ENCODE assay signal across 20 cellular contexts in the genomic region with DNA sequence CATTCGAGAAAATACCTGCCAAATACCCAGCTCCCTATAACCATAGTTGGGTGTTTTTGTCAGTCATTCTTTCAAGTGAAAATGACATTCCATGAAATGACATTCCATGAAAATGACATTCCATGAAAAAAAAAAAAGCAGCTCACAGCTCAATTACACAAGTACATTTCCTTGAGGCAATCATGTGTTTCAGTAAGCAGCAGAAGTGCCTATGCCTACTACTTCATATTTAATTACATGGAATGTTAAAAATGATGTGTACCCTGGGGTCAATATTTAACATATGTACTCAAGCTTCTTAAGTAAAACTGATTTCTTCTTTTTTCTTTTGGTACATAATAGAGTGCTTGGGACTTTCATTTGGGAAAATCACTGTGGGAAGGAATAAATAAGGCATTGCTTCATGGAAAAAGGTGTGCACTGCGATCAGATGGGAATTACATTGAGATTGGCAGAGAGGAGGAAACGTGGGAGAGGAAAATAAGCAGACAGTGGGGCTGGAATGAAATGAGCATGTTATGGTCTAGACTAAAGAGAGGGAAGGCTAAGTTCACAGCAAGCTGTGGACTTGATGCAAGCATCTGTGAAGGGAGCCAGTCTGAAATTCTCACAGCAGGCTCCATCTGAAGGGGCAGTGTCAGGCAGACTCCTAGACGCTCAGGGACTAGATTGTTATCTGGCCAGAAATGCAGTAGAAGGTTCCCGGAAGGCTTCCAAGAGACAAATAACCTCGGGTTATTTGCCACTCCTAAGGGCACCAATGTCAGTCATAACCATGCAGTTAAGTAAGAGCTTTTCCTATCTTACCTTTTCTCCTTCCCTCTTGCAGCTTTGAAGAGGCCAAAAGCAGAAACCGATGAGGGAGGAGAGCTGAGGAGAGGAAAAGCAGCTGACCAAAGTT. TPM values are rescaled to one million over a fixed set of nuclear protein-coding genes. Genes with fewer than 3 reads are reported as not detected.
DNase-seq lines count a peak whose midpoint lies in the region; ATAC-seq and TF ChIP-seq lines count a peak whose summit lies in the region.
"Had no signal": no experiment of that assay in that cellular context is flagged by ENCODE, and none has a peak within 500 bp of the region (broad histone marks: within the 10 kb centered on the region; RNA-seq: fewer than 3 reads in every experiment).

No MANE protein-coding gene starts in this region.

- H3K79me2 ChIP-seq in GM23338 (replicated peaks; ENCODE audit: insufficient read depth) = no peaks in the 10 kb centered on the region

- CTCF ChIA-PET in WTC11 (lab: Charles Lee) (no interaction called here), RWPE1 (lab: Yijun Ruan, JAX) (interaction anchor here (0.6 to 0.7 kb wide), 4 partner anchors 32 to 291 kb away, joined by 3 to 4 read pairs (median 3); no protein-coding TSS in a partner anchor)

- peak; percentile 44 for DNase-seq in A172 (ENCODE audit: low spot score)
- no peak for DNase-seq in GM23338 (ENCODE audit: low spot score)
- no peak for DNase-seq in WTC11 (ENCODE audit: low spot score)
- peak; percentile 84 for DNase-seq in kidney tubule cell (ENCODE audit: low spot score)
- no peak for DNase-seq in RWPE1 (ENCODE audit: low spot score)
- DNase-seq in stimulated activated CD4-positive, alpha-beta T cell treated with anti-CD3 and anti-CD28 coated beads, Interleukin-1b, Interleukin-23, amount 100 ng/mL, for 48 hours = no peak
- no peak for DNase-seq in SW480 (ENCODE audit: low spot score)
- DNase-seq: activated CD4-positive, alpha-beta T cell treated with anti-CD3 and anti-CD28 coated beads, Interleukin-2, amount 50 U/mL, for 48 hours; anterior cingulate cortex; DMS53; Kasumi-1; NCI-H2081 treated with DMSO at 0.1 percent for 48 hours; nucleus accumbens; stimulated activated CD4-positive, alpha-beta T cell treated with anti-CD3 and anti-CD28 coated beads, Interleukin-12 subunit alpha, Interleukin-12 subunit beta, amount 100 ng/mL, for 4 hours; tibial artery had no signal

- H3K36me3 Mint-ChIP-seq in GM23338 (ENCODE audit: low read depth) (no peaks in the 10 kb centered on the region), WTC11 (no peaks in the 10 kb centered on the region)

- no peak overlapping the region for H3K4me3 ChIP-seq in GM23338
- H3K4me3 ChIP-seq: GM12878, tibial artery had no signal

- H3K27me3 Mint-ChIP-seq in GM23338 (ENCODE audit: insufficient read depth, low read depth, poor library complexity) (no peaks in the 10 kb centered on the region), WTC11 (ENCODE audit: low read depth) (no peaks in the 10 kb centered on the region; the same call in 1 of the 2 replicates)

- no peaks in the 10 kb centered on the region for H3K4me1 ChIP-seq in GM23338 (ENCODE audit: insufficient read depth)
- H3K4me1 ChIP-seq: tibial artery had no signal

- no peak overlapping the region for H3K4me2 ChIP-seq in GM23338

- no peak overlapping the region for H3K4me3 Mint-ChIP-seq in GM23338
- H3K4me3 Mint-ChIP-seq in WTC11 = no peak overlapping the region
- H3K4me3 Mint-ChIP-seq: activated T-helper 17 cell treated with anti-CD3 and anti-CD28 coated beads, Interleukin-2, amount 50 U/mL, for 72 hours had no signal

- no peaks in the 10 kb centered on the region for H3F3A ChIP-seq in GM23338 (replicated peaks; ENCODE audit: low read depth)

- TF ChIP-seq CTCF in GM23338 (conservative IDR thresholded peaks at IDR 0.05; ENCODE audit: low read depth in 2 of 2) = no peak
- no peak for TF ChIP-seq CTCF in WTC11 (IDR thresholded peaks at IDR 0.05)
- TF ChIP-seq CTCF in RWPE1 (conservative IDR thresholded peaks at IDR 0.05; ENCODE audit: low read depth) = no peak

- POLR2A ChIA-PET in WTC11 (lab: Charles Lee) = no interaction called here
- POLR2A ChIA-PET in RWPE1 (lab: Yijun Ruan, JAX; ENCODE audit: low non-redundant PET) = interaction anchor here (0.6 kb wide), 1 partner anchor 32 kb away, joined by 7 read pairs; no protein-coding TSS in a partner anchor

- H3K27ac ChIP-seq in GM23338 (ENCODE audit: low read depth) = no peak overlapping the region
- H3K27ac ChIP-seq in RWPE1 = no peak overlapping the region
- H3K27ac ChIP-seq: tibial artery had no signal

- H3K9me3 Mint-ChIP-seq in GM23338 (no peaks in the 10 kb centered on the region; the same call in 2 of the 3 replicates), WTC11 (no peaks in the 10 kb centered on the region)
- H3K9me3 Mint-ChIP-seq: activated T-helper 17 cell treated with anti-CD3 and anti-CD28 coated beads, Interleukin-2, amount 50 U/mL, for 72 hours had no signal

- H3K36me3 ChIP-seq in GM23338 (ENCODE audit: insufficient read depth) = no peaks in the 10 kb centered on the region
- H3K36me3 ChIP-seq: tibial artery had no signal

- H4K20me1 ChIP-seq in GM23338 (replicated peaks; ENCODE audit: insufficient read depth) = no peaks in the 10 kb centered on the region

- peak overlapping the region; percentile 86 for H2AFZ ChIP-seq in GM23338

- H3K4me1 Mint-ChIP-seq in GM23338 = peaks cover 5% of the 10 kb centered on the region; the same call in 2 of the 3 replicates
- no peaks in the 10 kb centered on the region for H3K4me1 Mint-ChIP-seq in WTC11
- H3K4me1 Mint-ChIP-seq: activated T-helper 17 cell treated with anti-CD3 and anti-CD28 coated beads, Interleukin-2, amount 50 U/mL, for 72 hours had no signal

- H3K27ac Mint-ChIP-seq in GM23338 = no peak overlapping the region
- no peak overlapping the region for H3K27ac Mint-ChIP-seq in WTC11
- H3K27ac Mint-ChIP-seq: activated T-helper 17 cell treated with anti-CD3 and anti-CD28 coated beads, Interleukin-2, amount 50 U/mL, for 72 hours had no signal

- no peaks in the 10 kb centered on the region for H3K9me2 ChIP-seq in GM23338 (ENCODE audit: insufficient read depth)

- no peaks in the 10 kb centered on the region for H3K27me3 ChIP-seq in GM23338 (ENCODE audit: insufficient read depth)
- H3K27me3 ChIP-seq: tibial artery had no signal

- ATAC-seq in GM23338 = no peak
- peak; percentile 34; the same call in 1 of the 2 replicates for ATAC-seq in WTC11
- ATAC-seq in GM19397 (IDR thresholded peaks at IDR 0.05; ENCODE audit: unreplicated experiment) = no peak
- ATAC-seq: activated T-helper 17 cell treated with anti-CD3 and anti-CD28 coated beads, Interleukin-2, amount 50 U/mL, for 72 hours; GM12878 had no signal

TF ChIP-seq in GM23338, 12 proteins besides CTCF, POLR2A, EP300 and RAD21 (continues in another document):
- TF ChIP-seq POLR2AphosphoS5 (IDR thresholded peaks at IDR 0.05; ENCODE audit: low read depth) (no peak), ZNF331 (CRISPR knock-in tag; IDR thresholded peaks at IDR 0.05; ENCODE audit: low read depth) (no peak)

TF ChIP-seq in WTC11, 78 proteins besides CTCF, POLR2A, EP300 and RAD21:
- TF ChIP-seq ZNF317 (CRISPR knock-in tag; IDR thresholded peaks at IDR 0.05; ENCODE audit: borderline replicate concordance, low read depth) (no peak), ATF1 (CRISPR knock-in tag; IDR thresholded peaks at IDR 0.05) (no peak), CREB1 (CRISPR knock-in tag; IDR thresholded peaks at IDR 0.05) (no peak)
- TF ChIP-seq, protein P1, sequence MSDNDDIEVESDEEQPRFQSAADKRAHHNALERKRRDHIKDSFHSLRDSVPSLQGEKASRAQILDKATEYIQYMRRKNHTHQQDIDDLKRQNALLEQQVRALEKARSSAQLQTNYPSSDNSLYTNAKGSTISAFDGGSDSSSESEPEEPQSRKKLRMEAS (CRISPR knock-in tag; IDR thresholded peaks at IDR 0.05) = no peak
- TF ChIP-seq, protein P2, sequence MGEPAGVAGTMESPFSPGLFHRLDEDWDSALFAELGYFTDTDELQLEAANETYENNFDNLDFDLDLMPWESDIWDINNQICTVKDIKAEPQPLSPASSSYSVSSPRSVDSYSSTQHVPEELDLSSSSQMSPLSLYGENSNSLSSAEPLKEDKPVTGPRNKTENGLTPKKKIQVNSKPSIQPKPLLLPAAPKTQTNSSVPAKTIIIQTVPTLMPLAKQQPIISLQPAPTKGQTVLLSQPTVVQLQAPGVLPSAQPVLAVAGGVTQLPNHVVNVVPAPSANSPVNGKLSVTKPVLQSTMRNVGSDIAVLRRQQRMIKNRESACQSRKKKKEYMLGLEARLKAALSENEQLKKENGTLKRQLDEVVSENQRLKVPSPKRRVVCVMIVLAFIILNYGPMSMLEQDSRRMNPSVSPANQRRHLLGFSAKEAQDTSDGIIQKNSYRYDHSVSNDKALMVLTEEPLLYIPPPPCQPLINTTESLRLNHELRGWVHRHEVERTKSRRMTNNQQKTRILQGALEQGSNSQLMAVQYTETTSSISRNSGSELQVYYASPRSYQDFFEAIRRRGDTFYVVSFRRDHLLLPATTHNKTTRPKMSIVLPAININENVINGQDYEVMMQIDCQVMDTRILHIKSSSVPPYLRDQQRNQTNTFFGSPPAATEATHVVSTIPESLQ (CRISPR knock-in tag; IDR thresholded peaks at IDR 0.05) = no peak
- TF ChIP-seq, protein P3, sequence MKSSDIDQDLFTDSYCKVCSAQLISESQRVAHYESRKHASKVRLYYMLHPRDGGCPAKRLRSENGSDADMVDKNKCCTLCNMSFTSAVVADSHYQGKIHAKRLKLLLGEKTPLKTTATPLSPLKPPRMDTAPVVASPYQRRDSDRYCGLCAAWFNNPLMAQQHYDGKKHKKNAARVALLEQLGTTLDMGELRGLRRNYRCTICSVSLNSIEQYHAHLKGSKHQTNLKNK (CRISPR knock-in tag; IDR thresholded peaks at IDR 0.05) = no peak

RNA-seq across cellular contexts. Expression of a gene that starts 15.2 kb away (rescaled TPM):
- total RNA-seq in A172 (2014; rRNA removed; shearing (Covaris generic)) = not detected in 2 replicates
- total RNA-seq in GM23338 (2014; rRNA removed; shearing (Covaris generic)) = not detected in 2 replicates
- not detected in 2 replicates for polyA plus RNA-seq in GM23338 (2016; fragmentation: Nextera tagmentation; extraction: Ambion mirVana)
- total RNA-seq in WTC11 (2021) = not detected in 3 replicates
- total RNA-seq: activated T-helper 17 cell treated with anti-CD3 and anti-CD28 coated beads, Interleukin-2, amount 50 U/mL, for 72 hours; lung microvascular endothelial cell; OCI-LY7 had no signal

RNA-seq across cellular contexts. Expression of a gene that starts 33.1 kb away (rescaled TPM):
- 199 and 274 TPM in 2 replicates for total RNA-seq in A172 (2014; rRNA removed; shearing (Covaris generic))
- total RNA-seq in GM23338 (2014; rRNA removed; shearing (Covaris generic)) = 8.8 and 10.0 TPM in 2 replicates
- 13.4 and 15.7 TPM in 2 replicates for polyA plus RNA-seq in GM23338 (2016; fragmentation: Nextera tagmentation; extraction: Ambion mirVana)
- 9.9 to 13.8 TPM (median 11.2 TPM) in 3 replicates for total RNA-seq in WTC11 (2021)

RNA-seq across cellular contexts. Expression of a gene that starts 51.5 kb away (rescaled TPM):
- 5.3 and 7.1 TPM in 2 replicates for total RNA-seq in A172 (2014; rRNA removed; shearing (Covaris generic))
- total RNA-seq in GM23338 (2014; rRNA removed; shearing (Covaris generic)) = 2.4 and 6.3 TPM in 2 replicates
- polyA plus RNA-seq in GM23338 (2016; fragmentation: Nextera tagmentation; extraction: Ambion mirVana) = 6.9 and 7.1 TPM in 2 replicates
- 2.7 to 5.7 TPM (median 4.5 TPM) in 3 replicates for total RNA-seq in WTC11 (2021)

Comparison
In these comparisons a context has a peak if more than half of its experiments do, and no peak if none do; other contexts are left out.
1. DNase-seq: peak in A172 (single experiment) and kidney tubule cell (single experiment); none in GM23338 (single experiment), WTC11 (single experiment), RWPE1 (single experiment), stimulated activated CD4-positive, alpha-beta T cell treated with anti-CD3 and anti-CD28 coated beads, Interleukin-1b, Interleukin-23, amount 100 ng/mL, for 48 hours (single experiment) and SW480 (single experiment).
2. RNA of a gene that starts 33.1 kb away (total RNA-seq): 199 to 274 TPM in A172; 9.9 to 13.8 TPM in WTC11 and 8.8 to 10.0 TPM in GM23338; every median in the first group is over 10 times any median in the second.